In the genomic region with DNA sequence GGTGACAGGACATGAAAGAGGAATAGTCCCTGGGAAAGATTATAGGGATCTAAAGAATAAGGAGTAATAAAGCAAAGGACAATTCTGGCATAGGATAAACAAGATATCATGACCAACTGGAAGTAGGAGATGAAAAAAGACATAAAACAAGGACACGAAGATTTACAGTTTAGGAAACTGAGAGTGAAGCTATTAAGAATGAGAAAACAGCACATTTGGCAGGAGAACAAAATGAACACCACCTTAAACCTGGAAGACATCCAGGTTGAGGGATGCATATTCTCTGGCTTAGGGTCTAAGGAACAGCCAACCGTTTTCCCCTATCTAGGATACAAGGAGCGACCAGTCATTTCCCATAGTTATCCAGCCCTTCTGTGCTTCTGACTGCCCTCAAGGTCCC, we compare ENCODE assay signal across 9 cellular contexts. TPM values are rescaled to one million over a fixed set of nuclear protein-coding genes. Genes with fewer than 3 reads are reported as not detected.
DNase-seq lines count a peak whose midpoint lies in the region; ATAC-seq and TF ChIP-seq lines count a peak whose summit lies in the region.
"Had no signal": no experiment of that assay in that cellular context is flagged by ENCODE, and none has a peak within 500 bp of the region (broad histone marks: within the 10 kb centered on the region; RNA-seq: fewer than 3 reads in every experiment).

No MANE protein-coding gene starts in this region.

- H3K27me3 ChIP-seq in BE2C = no peaks in the 10 kb centered on the region
- no peaks in the 10 kb centered on the region for H3K27me3 ChIP-seq in KMS-11 (ENCODE audit: insufficient read depth, low read depth)
- no peaks in the 10 kb centered on the region for H3K27me3 ChIP-seq in naive thymus-derived CD4-positive, alpha-beta T cell (ENCODE audit: control insufficient read depth in 2 of 2, insufficient read depth in 2 of 2, low read length in 2 of 2)

- H3K36me3 ChIP-seq in BE2C (peaks cover 12% of the 10 kb centered on the region), KMS-11 (ENCODE audit: insufficient read depth) (no peaks in the 10 kb centered on the region)
- no peaks in the 10 kb centered on the region for H3K36me3 ChIP-seq in naive thymus-derived CD4-positive, alpha-beta T cell (ENCODE audit: control insufficient read depth in 2 of 3, insufficient read depth in 3 of 3, low read length in 3 of 3)

- no peaks in the 10 kb centered on the region for H3K9me3 ChIP-seq in BE2C
- H3K9me3 ChIP-seq in naive thymus-derived CD4-positive, alpha-beta T cell (ENCODE audit: control insufficient read depth in 2 of 3, low read length in 3 of 3) = no peaks in the 10 kb centered on the region

- peaks cover 0 to 2% (median 0%) of the 10 kb centered on the region in 11 donors for H3K9me3 Mint-ChIP-seq in naive thymus-derived CD4-positive, alpha-beta T cell

- peaks cover 24 to 67% (median 39%) of the 10 kb centered on the region in 7 donors for H3K4me1 Mint-ChIP-seq in naive thymus-derived CD4-positive, alpha-beta T cell

- H3K36me3 Mint-ChIP-seq in naive thymus-derived CD4-positive, alpha-beta T cell = peaks cover 0 to 10% (median 5%) of the 10 kb centered on the region in 5 donors

- no peaks in the 10 kb centered on the region for H3K27me3 Mint-ChIP-seq in naive thymus-derived CD4-positive, alpha-beta T cell

- no peak for ATAC-seq in naive thymus-derived CD4-positive, alpha-beta T cell
- ATAC-seq in HG03039 (IDR thresholded peaks at IDR 0.05; ENCODE audit: unreplicated experiment) = no peak
- no peak for ATAC-seq in HG02678 (IDR thresholded peaks at IDR 0.05; ENCODE audit: unreplicated experiment)

- H3K27ac Mint-ChIP-seq in naive thymus-derived CD4-positive, alpha-beta T cell = peak overlapping the region in 7 of 9 donors; percentile 3 to 98 (median 82)

- TF ChIP-seq CTCF in BE2C (IDR thresholded peaks at IDR 0.05; ENCODE audit: low read depth, low read length) (no peak), KMS-11 (conservative IDR thresholded peaks at IDR 0.05; ENCODE audit: low read depth, low read length) (no peak), cardiac fibroblast (IDR thresholded peaks at IDR 0.05; ENCODE audit: low read depth, low read length) (no peak)

- peaks cover 42% of the 10 kb centered on the region for H3K79me2 ChIP-seq in KMS-11 (ENCODE audit: insufficient read depth, low read depth)

- H3K27ac ChIP-seq in KMS-11 (no peak overlapping the region), caudate nucleus (ENCODE audit: low read depth, low read length) (no peak overlapping the region)
- H3K27ac ChIP-seq in naive thymus-derived CD4-positive, alpha-beta T cell (ENCODE audit: low read depth, low read length) = peak overlapping the region; percentile 84

- POLR2A ChIA-PET in naive thymus-derived CD4-positive, alpha-beta T cell (lab: Charles Lee) = interaction anchor here (0.6 to 1.2 kb wide), 5 partner anchors 9 to 572 kb away, joined by 3 to 4 read pairs (median 4); a partner anchor contains a TSS

- DNase-seq in BE2C = no peak
- DNase-seq in cardiac fibroblast (ENCODE audit: low read depth in 2 of 2) = peak; percentile 3 to 9
- DNase-seq in naive thymus-derived CD4-positive, alpha-beta T cell = no peak
- no peak for DNase-seq in DMS53 treated with DMSO at 0.1 percent for 48 hours (lab: John Stamatoyannopoulos, UW; ENCODE audit: unreplicated experiment)
- no peak for DNase-seq in caudate nucleus (lab: John Stamatoyannopoulos, UW)
- DNase-seq: activated CD4-positive, CD25-positive, alpha-beta regulatory T cell had no signal

- H3K4me1 ChIP-seq in BE2C = no peaks in the 10 kb centered on the region
- peaks cover 8% of the 10 kb centered on the region for H3K4me1 ChIP-seq in KMS-11 (ENCODE audit: low read depth, poor library complexity, severe bottlenecking)
- H3K4me1 ChIP-seq in naive thymus-derived CD4-positive, alpha-beta T cell (ENCODE audit: control insufficient read depth in 2 of 2, insufficient read depth in 2 of 2, low read length in 2 of 2) = peaks cover 20 to 21% of the 10 kb centered on the region in 2 donors

- intact Hi-C loops in naive thymus-derived CD4-positive, alpha-beta T cell (cut with micrococcal nuclease) = loop anchor here (2.0 to 10.0 kb wide), 2 partner anchors 15 to 793 kb away; a partner anchor contains a TSS

- CTCF ChIA-PET in naive thymus-derived CD4-positive, alpha-beta T cell (lab: Charles Lee) = no interaction called here

- H3K4me3 ChIP-seq in BE2C (ENCODE audit: low read depth, low read length) = peak overlapping the region; percentile 99
- no peak overlapping the region for H3K4me3 ChIP-seq in KMS-11 (IDR thresholded peaks at IDR 0.05; ENCODE audit: insufficient read depth, low read depth, low read length)
- H3K4me3 ChIP-seq in cardiac fibroblast (replicated peaks in 1 of 2; ENCODE audit: low read depth in 2 of 2, low read length in 2 of 2) = peak overlapping the region in 1 of 2 donors; percentile 87
- H3K4me3 ChIP-seq in naive thymus-derived CD4-positive, alpha-beta T cell (ENCODE audit: low read length) = no peak overlapping the region

- no peaks in the 10 kb centered on the region for H4K20me1 ChIP-seq in KMS-11 (ENCODE audit: insufficient read depth)

- H3K4me3 Mint-ChIP-seq in naive thymus-derived CD4-positive, alpha-beta T cell = peak overlapping the region; percentile 67 to 99 (median 96)

- peak overlapping the region; percentile 84 for H3K4me2 ChIP-seq in KMS-11

- H3K9ac ChIP-seq in KMS-11 = no peak overlapping the region

- no peak overlapping the region for H2AFZ ChIP-seq in KMS-11 (ENCODE audit: low read depth)

RNA-seq across cellular contexts. Expression of a gene that starts 1.9 kb away (rescaled TPM):
- 20.7 TPM for polyA plus RNA-seq in BE2C (2012; ENCODE audit: insufficient read depth, insufficient read length, low read depth)
- total RNA-seq in naive thymus-derived CD4-positive, alpha-beta T cell = 10 to 100 TPM; 34.1 to 72.4 (median 58.4) TPM
- 10 to 100 TPM; 46.1 to 74.8 TPM for polyA plus RNA-seq in naive thymus-derived CD4-positive, alpha-beta T cell

Comparison
In these comparisons a context has a peak if more than half of its experiments do, and no peak if none do; other contexts are left out.
1. DNase-seq: peak in cardiac fibroblast (2 of 2); none in BE2C (single experiment), naive thymus-derived CD4-positive, alpha-beta T cell (0 of 9), DMS53 treated with DMSO at 0.1 percent for 48 hours (single experiment) and caudate nucleus (0 of 61).